Comparison of ENCODE assay signal across 8 cellular contexts in the genomic region with DNA sequence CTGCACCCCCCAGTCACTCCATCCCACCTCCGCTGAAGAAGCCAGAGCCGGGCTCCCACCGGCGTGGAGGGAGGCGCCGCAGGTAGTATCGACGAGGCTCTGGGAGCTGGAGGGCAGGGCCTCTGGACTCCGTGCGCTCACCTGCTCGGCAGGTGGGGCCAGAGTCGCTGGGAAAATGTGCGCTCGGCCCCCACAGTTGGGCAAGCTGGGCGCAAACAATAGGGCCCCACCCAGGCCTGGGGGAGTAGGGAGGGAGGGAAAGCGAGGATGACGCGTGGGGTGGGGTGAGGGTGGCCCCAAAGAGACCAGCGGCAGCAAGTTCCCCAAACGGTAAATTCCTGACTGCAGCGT. TPM values are rescaled to one million over a fixed set of nuclear protein-coding genes. Genes with fewer than 3 reads are reported as not detected.
DNase-seq lines count a peak whose midpoint lies in the region; ATAC-seq and TF ChIP-seq lines count a peak whose summit lies in the region.

No MANE protein-coding gene starts in this region.

- H3K9me3 Mint-ChIP-seq in progenitor cell of endocrine pancreas (ENCODE audit: low read depth): no peaks in the 10 kb centered on the region

- peak; percentile 36 for ATAC-seq in RWPE2 (ENCODE audit: low read depth)
- no peak for ATAC-seq in GM18861 (IDR thresholded peaks at IDR 0.05; ENCODE audit: unreplicated experiment)

- peak; percentile 93 for DNase-seq in RWPE2 (ENCODE audit: low spot score)
- no peak for DNase-seq in fibroblast of the aortic adventitia (ENCODE audit: low read depth)
- DNase-seq in progenitor cell of endocrine pancreas (ENCODE audit: low spot score, unreplicated experiment): peak; percentile 64
- DNase-seq in SIG-M5 (lab: John Stamatoyannopoulos, UW): no peak
- no peak for DNase-seq in cortex of kidney (lab: John Stamatoyannopoulos, UW)
- no peak for DNase-seq in NCI-H524 (lab: John Stamatoyannopoulos, UW)

- H3K27ac ChIP-seq in HEK293 (ENCODE audit: extremely low read depth, low read depth, low read length) (peak overlapping the region; percentile 53; the same call in 1 of the 2 replicates), RWPE2 (ENCODE audit: poor library complexity, severe bottlenecking) (peak overlapping the region; percentile 94)

- H3K27ac Mint-ChIP-seq in progenitor cell of endocrine pancreas: peak overlapping the region; percentile 97

- CTCF ChIA-PET in HEK293 (lab: Yijun Ruan, JAX): interaction anchor here (0.6 to 4.7 kb wide), 22 partner anchors 10 to 208 kb away, joined by 3 to 108 read pairs (median 5); partner anchors contain the start of genes HAP1, KLHL10, NT5C3B and P3H4

- no peaks in the 10 kb centered on the region for H3K27me3 ChIP-seq in RWPE2 (ENCODE audit: insufficient read depth, poor library complexity, severe bottlenecking)

- H3K4me1 ChIP-seq in HEK293 (ENCODE audit: control insufficient read depth, insufficient read depth, low read length): peaks cover 12% of the 10 kb centered on the region
- peaks cover 15% of the 10 kb centered on the region for H3K4me1 ChIP-seq in RWPE2 (ENCODE audit: insufficient read depth, poor library complexity, severe bottlenecking)

- H3K27me3 Mint-ChIP-seq in progenitor cell of endocrine pancreas: no peaks in the 10 kb centered on the region

- H3K4me3 Mint-ChIP-seq in progenitor cell of endocrine pancreas (ENCODE audit: low read depth): peak overlapping the region; percentile 81

- TF ChIP-seq CTCF in HEK293 (tag by site-specific recombination; IDR thresholded peaks at IDR 0.05) (no peak; the same call in 1 of the 2 replicates), RWPE2 (IDR thresholded peaks at IDR 0.05; ENCODE audit: poor library complexity, severe bottlenecking) (no peak), fibroblast of the aortic adventitia (IDR thresholded peaks at IDR 0.05; ENCODE audit: insufficient read depth, low read length) (no peak), progenitor cell of endocrine pancreas (IDR thresholded peaks at IDR 0.05; ENCODE audit: unreplicated experiment) (no peak)

- H3K4me3 ChIP-seq in HEK293 (ENCODE audit: low read depth, low read length) (peak overlapping the region; percentile 61), RWPE2 (ENCODE audit: severe bottlenecking) (peak overlapping the region; percentile 85), fibroblast of the aortic adventitia (ENCODE audit: low read depth, low read length) (peak overlapping the region; percentile 65)

- peaks cover 0 to 7% of the 10 kb centered on the region in 2 experiments; a peak in 2 of 3 replicates for H3K36me3 ChIP-seq in HEK293 (ENCODE audit: control insufficient read depth in 2 of 2, insufficient read depth in 1 of 2, low read length in 2 of 2)
- H3K36me3 ChIP-seq in RWPE2 (ENCODE audit: low read depth): peaks cover 29% of the 10 kb centered on the region

- peaks cover 2% of the 10 kb centered on the region for H3K36me3 Mint-ChIP-seq in progenitor cell of endocrine pancreas (ENCODE audit: insufficient read depth)

- H3K9me3 ChIP-seq in HEK293 (ENCODE audit: control insufficient read depth, insufficient read depth, low read depth, low read length) (no peaks in the 10 kb centered on the region), RWPE2 (ENCODE audit: severe bottlenecking) (no peaks in the 10 kb centered on the region)

- H3K4me1 Mint-ChIP-seq in progenitor cell of endocrine pancreas (ENCODE audit: low read depth): peaks cover 33% of the 10 kb centered on the region

- POLR2A ChIA-PET in HEK293 (lab: Yijun Ruan, JAX): interaction anchor here (0.9 to 4.4 kb wide), 25 partner anchors 8 to 235 kb away, joined by 3 to 105 read pairs (median 11); partner anchors contain the start of genes ACLY, EIF1, FKBP10 and HAP1

TF ChIP-seq in HEK293, 187 proteins besides CTCF, POLR2A, EP300 and RAD21 (continues in another document):
- TF ChIP-seq EGR2 (tag by site-specific recombination; IDR thresholded peaks at IDR 0.05; ENCODE audit: low read depth) (peak; percentile 39), ZNF555 (tag by site-specific recombination; conservative IDR thresholded peaks at IDR 0.05) (no peak), BCL11A (tag by site-specific recombination; IDR thresholded peaks at IDR 0.05; ENCODE audit: low read depth) (peak; percentile 10; the same call in 1 of the 2 replicates), ZNF560 (tag by site-specific recombination; IDR thresholded peaks at IDR 0.05; ENCODE audit: borderline replicate concordance) (no peak), KLF1 (tag by site-specific recombination; IDR thresholded peaks at IDR 0.05) (peak; percentile 97), OSR2 (tag by site-specific recombination; IDR thresholded peaks at IDR 0.05) (no peak), YY1 (tag by site-specific recombination; IDR thresholded peaks at IDR 0.05) (no peak), ZNF248 (tag by site-specific recombination; IDR thresholded peaks at IDR 0.05) (no peak), IKZF3 (tag by site-specific recombination; IDR thresholded peaks at IDR 0.05) (no peak), ZNF530 (tag by site-specific recombination; IDR thresholded peaks at IDR 0.05; ENCODE audit: low read depth) (no peak), ZSCAN16 (tag by site-specific recombination; IDR thresholded peaks at IDR 0.05) (no peak), TCF7L2 (IDR thresholded peaks at IDR 0.05; ENCODE audit: borderline replicate concordance, low read depth, low read length) (no peak), ZNF112 (tag by site-specific recombination; IDR thresholded peaks at IDR 0.05) (no peak), SP3 (tag by site-specific recombination; IDR thresholded peaks at IDR 0.05) (peak; percentile 3), KLF7 (tag by site-specific recombination; IDR thresholded peaks at IDR 0.05; ENCODE audit: borderline replicate concordance) (peak; percentile 60; the same call in 1 of the 2 replicates), HOXD13 (CRISPR knock-in tag; IDR thresholded peaks at IDR 0.05; ENCODE audit: borderline replicate concordance) (no peak), ZBTB21 (tag by site-specific recombination; IDR thresholded peaks at IDR 0.05) (no peak), ZNF140 (tag by site-specific recombination; IDR thresholded peaks at IDR 0.05) (no peak), ZBTB17 (tag by site-specific recombination; IDR thresholded peaks at IDR 0.05) (no peak), ZNF16 (tag by site-specific recombination; IDR thresholded peaks at IDR 0.05; ENCODE audit: low read depth) (no peak)
- TF ChIP-seq, protein P1, sequence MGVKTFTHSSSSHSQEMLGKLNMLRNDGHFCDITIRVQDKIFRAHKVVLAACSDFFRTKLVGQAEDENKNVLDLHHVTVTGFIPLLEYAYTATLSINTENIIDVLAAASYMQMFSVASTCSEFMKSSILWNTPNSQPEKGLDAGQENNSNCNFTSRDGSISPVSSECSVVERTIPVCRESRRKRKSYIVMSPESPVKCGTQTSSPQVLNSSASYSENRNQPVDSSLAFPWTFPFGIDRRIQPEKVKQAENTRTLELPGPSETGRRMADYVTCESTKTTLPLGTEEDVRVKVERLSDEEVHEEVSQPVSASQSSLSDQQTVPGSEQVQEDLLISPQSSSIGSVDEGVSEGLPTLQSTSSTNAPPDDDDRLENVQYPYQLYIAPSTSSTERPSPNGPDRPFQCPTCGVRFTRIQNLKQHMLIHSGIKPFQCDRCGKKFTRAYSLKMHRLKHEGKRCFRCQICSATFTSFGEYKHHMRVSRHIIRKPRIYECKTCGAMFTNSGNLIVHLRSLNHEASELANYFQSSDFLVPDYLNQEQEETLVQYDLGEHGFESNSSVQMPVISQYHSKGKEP (tag by site-specific recombination; IDR thresholded peaks at IDR 0.05): no peak
- TF ChIP-seq, protein P2, sequence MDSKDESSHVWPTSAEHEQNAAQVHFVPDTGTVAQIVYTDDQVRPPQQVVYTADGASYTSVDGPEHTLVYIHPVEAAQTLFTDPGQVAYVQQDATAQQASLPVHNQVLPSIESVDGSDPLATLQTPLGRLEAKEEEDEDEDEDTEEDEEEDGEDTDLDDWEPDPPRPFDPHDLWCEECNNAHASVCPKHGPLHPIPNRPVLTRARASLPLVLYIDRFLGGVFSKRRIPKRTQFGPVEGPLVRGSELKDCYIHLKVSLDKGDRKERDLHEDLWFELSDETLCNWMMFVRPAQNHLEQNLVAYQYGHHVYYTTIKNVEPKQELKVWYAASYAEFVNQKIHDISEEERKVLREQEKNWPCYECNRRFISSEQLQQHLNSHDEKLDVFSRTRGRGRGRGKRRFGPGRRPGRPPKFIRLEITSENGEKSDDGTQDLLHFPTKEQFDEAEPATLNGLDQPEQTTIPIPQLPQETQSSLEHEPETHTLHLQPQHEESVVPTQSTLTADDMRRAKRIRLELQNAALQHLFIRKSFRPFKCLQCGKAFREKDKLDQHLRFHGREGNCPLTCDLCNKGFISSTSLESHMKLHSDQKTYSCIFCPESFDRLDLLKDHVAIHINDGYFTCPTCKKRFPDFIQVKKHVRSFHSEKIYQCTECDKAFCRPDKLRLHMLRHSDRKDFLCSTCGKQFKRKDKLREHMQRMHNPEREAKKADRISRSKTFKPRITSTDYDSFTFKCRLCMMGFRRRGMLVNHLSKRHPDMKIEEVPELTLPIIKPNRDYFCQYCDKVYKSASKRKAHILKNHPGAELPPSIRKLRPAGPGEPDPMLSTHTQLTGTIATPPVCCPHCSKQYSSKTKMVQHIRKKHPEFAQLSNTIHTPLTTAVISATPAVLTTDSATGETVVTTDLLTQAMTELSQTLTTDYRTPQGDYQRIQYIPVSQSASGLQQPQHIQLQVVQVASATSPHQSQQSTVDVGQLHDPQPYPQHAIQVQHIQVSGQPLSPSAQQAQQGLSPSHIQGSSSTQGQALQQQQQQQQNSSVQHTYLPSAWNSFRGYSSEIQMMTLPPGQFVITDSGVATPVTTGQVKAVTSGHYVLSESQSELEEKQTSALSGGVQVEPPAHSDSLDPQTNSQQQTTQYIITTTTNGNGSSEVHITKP (tag by site-specific recombination; IDR thresholded peaks at IDR 0.05): no peak

RNA-seq across cellular contexts. Expression of gene JUP, which starts 0.7 kb away (rescaled TPM):
- 4.7 and 8.9 TPM in 2 replicates for total RNA-seq in fibroblast of the aortic adventitia (ENCODE audit: low replicate concordance)
- total RNA-seq in progenitor cell of endocrine pancreas: 195 and 199 TPM in 2 replicates

RNA-seq across cellular contexts. Expression of gene P3H4, which starts 25.9 kb away (rescaled TPM):
- total RNA-seq in fibroblast of the aortic adventitia (ENCODE audit: low replicate concordance) (30.2 and 35.5 TPM in 2 replicates), progenitor cell of endocrine pancreas (30.4 and 31.7 TPM in 2 replicates)

RNA-seq across cellular contexts. Expression of gene FKBP10, which starts 27.0 kb away (rescaled TPM):
- total RNA-seq in fibroblast of the aortic adventitia (ENCODE audit: low replicate concordance): 187 and 270 TPM in 2 replicates
- total RNA-seq in progenitor cell of endocrine pancreas: 154 and 155 TPM in 2 replicates

RNA-seq across cellular contexts. Expression of gene NT5C3B, which starts 50.2 kb away (rescaled TPM):
- total RNA-seq in fibroblast of the aortic adventitia (ENCODE audit: low replicate concordance) (38.5 and 93.2 TPM in 2 replicates), progenitor cell of endocrine pancreas (105 and 115 TPM in 2 replicates)

RNA-seq across cellular contexts. Expression of gene HAP1, which starts 51.4 kb away (rescaled TPM):
- total RNA-seq in fibroblast of the aortic adventitia (ENCODE audit: low replicate concordance) (under 0.01 TPM in 1 of 2 replicates, not detected in the other), progenitor cell of endocrine pancreas (13.7 and 14.9 TPM in 2 replicates)

Comparison
In these comparisons a context has a peak if more than half of its experiments do, and no peak if none do; other contexts are left out.
1. DNase-seq: peak in RWPE2 (single experiment) and progenitor cell of endocrine pancreas (single experiment); none in fibroblast of the aortic adventitia (single experiment), SIG-M5 (single experiment), cortex of kidney (single experiment) and NCI-H524 (0 of 2).
2. RNA of gene JUP, which starts 0.7 kb away (total RNA-seq): 195 to 199 TPM in progenitor cell of endocrine pancreas; 4.7 to 8.9 TPM in fibroblast of the aortic adventitia; every median in the first group is over 10 times any median in the second.
3. Peak in every context shown above with its lines, with median percentiles within 50 percentile points of each other: H3K4me3 ChIP-seq.